ENCODE assay signal across 2 cellular contexts in the genomic region with DNA sequence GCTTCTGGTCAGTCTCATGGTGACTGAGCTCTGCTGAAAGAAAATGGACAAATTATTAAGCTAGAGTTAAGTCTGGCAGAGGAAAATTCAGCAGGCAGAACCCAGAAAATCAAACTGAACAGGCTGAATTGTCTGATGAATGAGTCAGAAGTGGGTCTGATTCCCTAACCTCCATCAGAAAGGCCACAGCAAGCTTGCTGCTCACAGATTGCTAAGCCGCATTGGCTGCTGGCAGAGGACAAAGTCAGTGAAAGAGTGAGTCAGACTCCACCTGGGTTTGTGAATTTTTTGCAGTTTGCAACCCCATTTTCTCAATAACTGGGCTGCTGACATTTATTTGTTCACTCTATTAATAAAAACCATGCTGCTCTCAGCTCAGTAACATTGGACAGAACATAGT.
TF ChIP-seq lines count a peak whose summit lies in the region.

No MANE protein-coding gene starts in this region.

TF ChIP-seq in IMR-90, 13 proteins besides CTCF, POLR2A, EP300 and RAD21 (continued from another document):
- TF ChIP-seq, protein P1, sequence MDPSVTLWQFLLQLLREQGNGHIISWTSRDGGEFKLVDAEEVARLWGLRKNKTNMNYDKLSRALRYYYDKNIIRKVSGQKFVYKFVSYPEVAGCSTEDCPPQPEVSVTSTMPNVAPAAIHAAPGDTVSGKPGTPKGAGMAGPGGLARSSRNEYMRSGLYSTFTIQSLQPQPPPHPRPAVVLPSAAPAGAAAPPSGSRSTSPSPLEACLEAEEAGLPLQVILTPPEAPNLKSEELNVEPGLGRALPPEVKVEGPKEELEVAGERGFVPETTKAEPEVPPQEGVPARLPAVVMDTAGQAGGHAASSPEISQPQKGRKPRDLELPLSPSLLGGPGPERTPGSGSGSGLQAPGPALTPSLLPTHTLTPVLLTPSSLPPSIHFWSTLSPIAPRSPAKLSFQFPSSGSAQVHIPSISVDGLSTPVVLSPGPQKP (IDR thresholded peaks at IDR 0.05; ENCODE audit: borderline replicate concordance, low read depth, low read length): no peak
- no peak for TF ChIP-seq MAFK (IDR thresholded peaks at IDR 0.05; ENCODE audit: low read depth, low read length)
- no peak for TF ChIP-seq BHLHE40 (IDR thresholded peaks at IDR 0.05; ENCODE audit: low read depth, low read length)
- no peak for TF ChIP-seq CHD1 (IDR thresholded peaks at IDR 0.05; ENCODE audit: low read depth, low read length)
- no peak for TF ChIP-seq SMC3 (IDR thresholded peaks at IDR 0.05; ENCODE audit: low read depth, low read length)
- no peak for TF ChIP-seq FOS (IDR thresholded peaks at IDR 0.05; ENCODE audit: low read depth, low read length)
- TF ChIP-seq, protein P2, sequence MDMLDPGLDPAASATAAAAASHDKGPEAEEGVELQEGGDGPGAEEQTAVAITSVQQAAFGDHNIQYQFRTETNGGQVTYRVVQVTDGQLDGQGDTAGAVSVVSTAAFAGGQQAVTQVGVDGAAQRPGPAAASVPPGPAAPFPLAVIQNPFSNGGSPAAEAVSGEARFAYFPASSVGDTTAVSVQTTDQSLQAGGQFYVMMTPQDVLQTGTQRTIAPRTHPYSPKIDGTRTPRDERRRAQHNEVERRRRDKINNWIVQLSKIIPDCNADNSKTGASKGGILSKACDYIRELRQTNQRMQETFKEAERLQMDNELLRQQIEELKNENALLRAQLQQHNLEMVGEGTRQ (IDR thresholded peaks at IDR 0.05; ENCODE audit: low read depth, low read length): no peak
- TF ChIP-seq MAZ (IDR thresholded peaks at IDR 0.05; ENCODE audit: borderline replicate concordance, low read depth, low read length): no peak
- no peak for TF ChIP-seq MXI1 (IDR thresholded peaks at IDR 0.05; ENCODE audit: borderline replicate concordance, low read depth, low read length)
TF ChIP-seq in IMR-90: peak in this region for 0.

TF ChIP-seq in HEK293T, 16 proteins besides CTCF, POLR2A, EP300 and RAD21 (continued from another document):
- TF ChIP-seq FOXK2 (IDR thresholded peaks at IDR 0.05): no peak
- TF ChIP-seq, protein P3, sequence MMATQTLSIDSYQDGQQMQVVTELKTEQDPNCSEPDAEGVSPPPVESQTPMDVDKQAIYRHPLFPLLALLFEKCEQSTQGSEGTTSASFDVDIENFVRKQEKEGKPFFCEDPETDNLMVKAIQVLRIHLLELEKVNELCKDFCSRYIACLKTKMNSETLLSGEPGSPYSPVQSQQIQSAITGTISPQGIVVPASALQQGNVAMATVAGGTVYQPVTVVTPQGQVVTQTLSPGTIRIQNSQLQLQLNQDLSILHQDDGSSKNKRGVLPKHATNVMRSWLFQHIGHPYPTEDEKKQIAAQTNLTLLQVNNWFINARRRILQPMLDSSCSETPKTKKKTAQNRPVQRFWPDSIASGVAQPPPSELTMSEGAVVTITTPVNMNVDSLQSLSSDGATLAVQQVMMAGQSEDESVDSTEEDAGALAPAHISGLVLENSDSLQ (IDR thresholded peaks at IDR 0.05): no peak
- no peak for TF ChIP-seq FOXA1 (IDR thresholded peaks at IDR 0.05)
- TF ChIP-seq BHLHE40 (IDR thresholded peaks at IDR 0.05; ENCODE audit: borderline replicate concordance): no peak
- no peak for TF ChIP-seq NFRKB (IDR thresholded peaks at IDR 0.05)
- no peak for TF ChIP-seq LEF1 (IDR thresholded peaks at IDR 0.05; ENCODE audit: borderline replicate concordance)
- TF ChIP-seq FOXM1 (IDR thresholded peaks at IDR 0.05; ENCODE audit: borderline replicate concordance): no peak
- no peak for TF ChIP-seq TARDBP (IDR thresholded peaks at IDR 0.05)
TF ChIP-seq in HEK293T: peak in this region for 0.
